Comparison of ENCODE assay signal across 12 cellular contexts in the genomic region with DNA sequence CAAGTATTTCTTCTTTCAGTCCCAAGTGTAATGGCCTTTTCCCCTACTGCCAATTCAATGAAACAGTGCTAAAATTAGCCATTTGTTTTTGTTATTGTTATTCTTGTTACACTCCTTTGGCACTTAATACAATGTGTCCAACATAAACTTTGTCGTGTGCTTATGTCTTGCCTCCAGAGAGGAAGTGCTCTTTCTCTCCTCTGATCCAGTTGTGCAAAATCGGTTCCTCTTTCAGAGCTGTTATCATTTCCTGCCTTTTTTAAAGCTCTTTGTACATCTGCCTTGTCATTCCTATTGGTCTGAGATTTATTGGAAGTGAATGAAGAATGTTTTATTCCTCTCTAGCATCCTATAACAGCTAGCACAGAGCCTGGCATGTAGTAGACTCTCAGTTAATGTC.
DNase-seq lines count a peak whose midpoint lies in the region; ATAC-seq lines count a peak whose summit lies in the region.
"Had no signal": no experiment of that assay in that cellular context is flagged by ENCODE, and none has a peak within 500 bp of the region (broad histone marks: within the 10 kb centered on the region; RNA-seq: fewer than 3 reads in every experiment).

No MANE protein-coding gene starts in this region.

- DNase-seq in NCI-H748 (lab: John Stamatoyannopoulos, UW; ENCODE audit: unreplicated experiment) = peak; percentile 48
- DNase-seq in NCI-H748 treated with DMSO at 0.1 percent for 48 hours (lab: John Stamatoyannopoulos, UW) = no peak
- DNase-seq in RPMI8226 = peak; percentile 30
- DNase-seq in pons (ENCODE audit: low spot score) = peak; percentile 66
- no peak for DNase-seq in HK-2 (ENCODE audit: unreplicated experiment)
- no peak for DNase-seq in stimulated activated naive CD4-positive, alpha-beta T cell (lab: John Stamatoyannopoulos, UW)
- DNase-seq in ecto neural progenitor cell (ENCODE audit: low spot score) = no peak
- DNase-seq: activated naive CD4-positive, alpha-beta T cell treated with anti-CD3 and anti-CD28 coated beads, Interleukin-2, amount 50 U/mL, for 16 hours; Caco-2; heart left ventricle; NCI-H226 had no signal

- peak; percentile 58 for ATAC-seq in HG03342 (IDR thresholded peaks at IDR 0.05; ENCODE audit: unreplicated experiment)

Comparison
In these comparisons a context has a peak if more than half of its experiments do, and no peak if none do; other contexts are left out.
1. DNase-seq: peak in NCI-H748 (single experiment), RPMI8226 (single experiment) and pons (single experiment); none in NCI-H748 treated with DMSO at 0.1 percent for 48 hours (single experiment), HK-2 (single experiment), stimulated activated naive CD4-positive, alpha-beta T cell (0 of 6) and ecto neural progenitor cell (single experiment).